ENCODE assay signal across 13 cellular contexts in genomic region chr2:30273574-30273929, GRCh38. TPM values are rescaled to one million over a fixed set of nuclear protein-coding genes. Genes with fewer than 3 reads are reported as not detected.
DNase-seq lines count a peak whose midpoint lies in the region; ATAC-seq, FAIRE-seq and TF ChIP-seq lines count a peak whose summit lies in the region.
"Had no signal": no experiment of that assay in that cellular context is flagged by ENCODE, and none has a peak within 500 bp of the region (broad histone marks: within the 10 kb centered on the region; RNA-seq: fewer than 3 reads in every experiment).

No MANE protein-coding gene starts in this region.

- H3K4me2 ChIP-seq in A549: peak overlapping the region; percentile 70
- H3K4me2 ChIP-seq: KMS-11 had no signal

- no peak overlapping the region for H3K4me3 ChIP-seq in A549
- H3K4me3 ChIP-seq in ascending aorta: no peak overlapping the region
- H3K4me3 ChIP-seq in mesodermal cell (ENCODE audit: extremely low read depth, insufficient read depth, low read length, poor library complexity, severe bottlenecking): no peak overlapping the region

- TF ChIP-seq RAD21 in A549 (conservative IDR thresholded peaks at IDR 0.05 in 1 of 2, IDR thresholded peaks at IDR 0.05 in 1 of 2): peak; percentile 7 to 34; a peak in 3 of 5 replicates

- peak overlapping the region; percentile 68 for H3K27ac Mint-ChIP-seq in Calu3 (ENCODE audit: unreplicated experiment)
- H3K27ac Mint-ChIP-seq: CD14-positive monocyte had no signal

- ATAC-seq in A549 (peak; percentile 8 to 53; a peak in 4 of 6 replicates), GM18870 (IDR thresholded peaks at IDR 0.05; ENCODE audit: unreplicated experiment) (no peak)

- CTCF ChIA-PET in A549 (lab: Yijun Ruan, JAX): interaction anchor here (0.8 to 8.8 kb wide), 10 partner anchors 8 to 434 kb away, joined by 3 to 39 read pairs (median 4); no protein-coding TSS in a partner anchor
- CTCF ChIA-PET in Calu3 (lab: Charles Lee): interaction anchor here (0.6 kb wide), 1 partner anchor 12 kb away, joined by 3 read pairs; no protein-coding TSS in a partner anchor

- no TSS peak for BruUV-seq in Calu3 (replicated peaks; lab: Mats Ljungman, UMichigan)

- H3K27me3 ChIP-seq in ascending aorta: no peaks in the 10 kb centered on the region

- FAIRE-seq in A549 (lab: Jason Lieb, UNC): no peak
- FAIRE-seq: GM12892 had no signal

- peaks cover 30% of the 10 kb centered on the region for H3K4me1 Mint-ChIP-seq in Calu3 (ENCODE audit: low read depth, unreplicated experiment)

- 0% methylated on average over 3 of the region's 3 CpGs for WGBS in A549 (ENCODE audit: missing lambda C conversion rate)
- 90 to 94% methylated on average over 3 of the region's 3 CpGs for WGBS in mesodermal cell (ENCODE audit: insufficient coverage in 2 of 2), 2 experiments

- H3K27ac ChIP-seq in A549 (peak overlapping the region; percentile 82 to 91), ascending aorta (peak overlapping the region; percentile 53 to 70), mesodermal cell (ENCODE audit: low read depth, low read length, severe bottlenecking) (peak overlapping the region; percentile 19)
- H3K27ac ChIP-seq: KMS-11 had no signal

- H3K36me3 Mint-ChIP-seq in Calu3 (ENCODE audit: insufficient read depth, unreplicated experiment): peaks cover 16% of the 10 kb centered on the region
- H3K36me3 Mint-ChIP-seq: CD14-positive monocyte had no signal

- POLR2A ChIA-PET in A549 (lab: Yijun Ruan, JAX): interaction anchor here (0.8 to 4.1 kb wide), 6 partner anchors 12 to 173 kb away, joined by 3 to 70 read pairs (median 4); partner anchors contain the start of genes LBH and LCLAT1

- no peaks in the 10 kb centered on the region for H3K9me3 ChIP-seq in A549
- no peaks in the 10 kb centered on the region for H3K9me3 ChIP-seq in ascending aorta
- H3K9me3 ChIP-seq in mesodermal cell (ENCODE audit: control insufficient read depth, low read length): no peaks in the 10 kb centered on the region

- no peaks in the 10 kb centered on the region for H3K27me3 Mint-ChIP-seq in Calu3 (ENCODE audit: unreplicated experiment)

- TF ChIP-seq CTCF in A549 (IDR thresholded peaks at IDR 0.05): no peak
- no peak for TF ChIP-seq CTCF in Calu3 (IDR thresholded peaks at IDR 0.05; ENCODE audit: unreplicated experiment)
- TF ChIP-seq CTCF in ascending aorta (IDR thresholded peaks at IDR 0.05): no peak

- H3K4me1 ChIP-seq in A549 (peaks cover 60% of the 10 kb centered on the region), ascending aorta (peaks cover 5 to 27% of the 10 kb centered on the region in 2 donors), mesodermal cell (ENCODE audit: control insufficient read depth, insufficient read depth, low read length, poor library complexity, severe bottlenecking) (peaks cover 9% of the 10 kb centered on the region)

- no peak for TF ChIP-seq POLR2A in A549 (IDR thresholded peaks at IDR 0.05; ENCODE audit: low read length)

- peak in 1 of 2 experiments; percentile 1; a peak in 2 of 5 replicates for TF ChIP-seq EP300 in A549 (IDR thresholded peaks at IDR 0.05)

- peak; percentile 40 to 91 for DNase-seq in A549 (ENCODE audit: low read depth in 1 of 2, low spot score in 1 of 2)
- DNase-seq in Calu3: no peak
- DNase-seq in ascending aorta (ENCODE audit: low spot score in 2 of 2): no peak
- no peak for DNase-seq in 8988T
- DNase-seq in NAMALWA (ENCODE audit: low spot score): no peak
- DNase-seq in NCI-H345 treated with DMSO at 0.1 percent for 48 hours (lab: John Stamatoyannopoulos, UW; ENCODE audit: unreplicated experiment): no peak
- DNase-seq: NCI-H2081, SHP77 had no signal

- H3K4me3 Mint-ChIP-seq in Calu3 (ENCODE audit: low read depth, unreplicated experiment): peak overlapping the region; percentile 34
- H3K4me3 Mint-ChIP-seq: CD14-positive monocyte had no signal

- H3K9me3 Mint-ChIP-seq in Calu3 (ENCODE audit: low read depth, unreplicated experiment): peaks cover 2% of the 10 kb centered on the region

- intact Hi-C loops in Calu3 (cut with micrococcal nuclease; ENCODE audit: unreplicated experiment) (loop anchor here (5.0 kb wide), 1 partner anchor 56 kb away; no protein-coding TSS in a partner anchor), ascending aorta (cut with DNase I) (loop anchor here (2.0 to 5.0 kb wide), 4 partner anchors 41 to 89 kb away; partner anchors contain the start of gene LBH)

- H3K36me3 ChIP-seq in ascending aorta: no peaks in the 10 kb centered on the region
- H3K36me3 ChIP-seq in mesodermal cell (ENCODE audit: control insufficient read depth, insufficient read depth, low read length): no peaks in the 10 kb centered on the region

TF ChIP-seq in A549, 52 proteins besides CTCF, POLR2A, EP300 and RAD21 (continues in another document):
- TF ChIP-seq ZNF302 (CRISPR knock-in tag; IDR thresholded peaks at IDR 0.05) (no peak), ESRRA (IDR thresholded peaks at IDR 0.05; ENCODE audit: borderline replicate concordance, low read length) (no peak), CHD4 (IDR thresholded peaks at IDR 0.05; ENCODE audit: borderline replicate concordance) (no peak), MAX (IDR thresholded peaks at IDR 0.05) (no peak), POLR2AphosphoS2 (conservative IDR thresholded peaks at IDR 0.05; ENCODE audit: low read length) (no peak), FOXS1 (CRISPR knock-in tag; IDR thresholded peaks at IDR 0.05) (peak; percentile 24; the same call in 1 of the 2 replicates), NFE2L2 (conservative IDR thresholded peaks at IDR 0.05; ENCODE audit: low read length) (no peak), EHF (CRISPR knock-in tag; IDR thresholded peaks at IDR 0.05) (no peak), NR3C1 (IDR thresholded peaks at IDR 0.05) (no peak), KDM5A (IDR thresholded peaks at IDR 0.05) (no peak), SREBF2 (IDR thresholded peaks at IDR 0.05) (no peak), FOSB (CRISPR knock-in tag; IDR thresholded peaks at IDR 0.05) (no peak), TP53 (CRISPR knock-in tag; IDR thresholded peaks at IDR 0.05) (no peak), FOSL2 (IDR thresholded peaks at IDR 0.05) (no peak; the same call in 1 of the 2 replicates), FOSL2 (CRISPR knock-in tag; IDR thresholded peaks at IDR 0.05) (no peak), JUNB (IDR thresholded peaks at IDR 0.05) (peak; percentile 73; the same call in 1 of the 2 replicates), CBX8 (IDR thresholded peaks at IDR 0.05) (no peak), HDAC2 (IDR thresholded peaks at IDR 0.05) (no peak), MAFK (IDR thresholded peaks at IDR 0.05; ENCODE audit: partially characterized antibody) (peak; percentile 0), JUN (IDR thresholded peaks at IDR 0.05) (peak in 1 of 2 experiments; percentile 59; a peak in 3 of 5 replicates), KDM1A (IDR thresholded peaks at IDR 0.05; ENCODE audit: low read depth) (no peak), RCOR1 (IDR thresholded peaks at IDR 0.05; ENCODE audit: low read depth, low read length) (no peak), NPAS2 (CRISPR knock-in tag; IDR thresholded peaks at IDR 0.05; ENCODE audit: borderline replicate concordance) (no peak), GATA3 (IDR thresholded peaks at IDR 0.05; ENCODE audit: borderline replicate concordance) (peak; percentile 62; the same call in 1 of the 2 replicates), BCL3 (IDR thresholded peaks at IDR 0.05) (no peak), ZFP36 (IDR thresholded peaks at IDR 0.05; ENCODE audit: borderline replicate concordance, partially characterized antibody) (no peak), CEBPB (IDR thresholded peaks at IDR 0.05) (no peak), SMC3 (IDR thresholded peaks at IDR 0.05) (no peak; the same call in 1 of the 3 replicates), MAZ (IDR thresholded peaks at IDR 0.05; ENCODE audit: borderline replicate concordance, low read depth, low read length) (no peak)
- TF ChIP-seq, protein P1, sequence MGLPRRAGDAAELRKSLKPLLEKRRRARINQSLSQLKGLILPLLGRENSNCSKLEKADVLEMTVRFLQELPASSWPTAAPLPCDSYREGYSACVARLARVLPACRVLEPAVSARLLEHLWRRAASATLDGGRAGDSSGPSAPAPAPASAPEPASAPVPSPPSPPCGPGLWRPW (IDR thresholded peaks at IDR 0.05): no peak
- TF ChIP-seq, protein P2, sequence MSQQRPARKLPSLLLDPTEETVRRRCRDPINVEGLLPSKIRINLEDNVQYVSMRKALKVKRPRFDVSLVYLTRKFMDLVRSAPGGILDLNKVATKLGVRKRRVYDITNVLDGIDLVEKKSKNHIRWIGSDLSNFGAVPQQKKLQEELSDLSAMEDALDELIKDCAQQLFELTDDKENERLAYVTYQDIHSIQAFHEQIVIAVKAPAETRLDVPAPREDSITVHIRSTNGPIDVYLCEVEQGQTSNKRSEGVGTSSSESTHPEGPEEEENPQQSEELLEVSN (IDR thresholded peaks at IDR 0.05; ENCODE audit: borderline replicate concordance, low read depth): no peak

RNA-seq across cellular contexts. Expression of gene LBH, which starts 42.2 kb away (rescaled TPM):
- polyA plus RNA-seq in A549 (2011; rRNA removed) (149 and 163 TPM in 2 replicates), A549 (2017; fragmentation: RNase III; extraction: RNeasy Plus Mini Kit Qiagen cat#74134 plus additional on column Dnase treatment) (197 to 273 TPM (median 216 TPM) in 3 replicates)
- polyA plus RNA-seq in A549 (2012; cell fraction: cytosol; rRNA removed): 174 and 289 TPM in 2 replicates
- 195 and 198 TPM in 2 replicates for polyA plus RNA-seq in A549 (2012; cell fraction: nucleus; rRNA removed)
- 226 and 241 TPM in 2 replicates for polyA minus RNA-seq in A549 (2011; rRNA and poly(A)+ RNA removed)
- total RNA-seq in Calu3 (2022) (2.4 and 3.3 TPM in 2 replicates), ascending aorta (116 TPM)
- polyA plus RNA-seq in mesodermal cell (2013, experiment 1 of 2): 69.1 TPM
- 71.0 TPM for polyA plus RNA-seq in mesodermal cell (2013, experiment 2 of 2)

Comparison
In these comparisons a context has a peak if more than half of its experiments do, and no peak if none do; other contexts are left out.
1. DNase-seq: peak in A549 (2 of 2); none in Calu3 (single experiment), ascending aorta (0 of 2), 8988T (single experiment), NAMALWA (single experiment) and NCI-H345 treated with DMSO at 0.1 percent for 48 hours (single experiment).
2. H3K27ac ChIP-seq: peak in every context shown above with its lines; median percentile 86 in A549; 62 in ascending aorta; 19 in mesodermal cell.
3. RNA of gene LBH, which starts 42.2 kb away (total RNA-seq): 116 TPM in ascending aorta (single experiment); 2.4 to 3.3 TPM in Calu3; every median in the first group is over 10 times any median in the second.